Comparison of ENCODE assay signal across 8 cellular contexts in genomic region chr15:71443538-71443937, GRCh38.
DNase-seq lines count a peak whose midpoint lies in the region; ATAC-seq, FAIRE-seq and TF ChIP-seq lines count a peak whose summit lies in the region.

No MANE protein-coding gene starts in this region.

- peaks cover 3% of the 10 kb centered on the region for H3K27me3 Mint-ChIP-seq in activated CD4-positive, alpha-beta memory T cell treated with anti-CD3 and anti-CD28 coated beads for 36 hours

- H3K4me1 Mint-ChIP-seq in activated CD4-positive, alpha-beta memory T cell treated with anti-CD3 and anti-CD28 coated beads for 36 hours (ENCODE audit: low read depth), result no peaks in the 10 kb centered on the region

- no peak overlapping the region for H3K27ac ChIP-seq in pancreas

- FAIRE-seq in pancreas (lab: Jason Lieb, UNC), result no peak

- DNase-seq in SIG-M5 treated with dmso at 0.1 percent for 504 hours (lab: John Stamatoyannopoulos, UW; ENCODE audit: unreplicated experiment), result peak; percentile 17
- no peak for DNase-seq in SIG-M5 (lab: John Stamatoyannopoulos, UW)
- peak; percentile 6 for DNase-seq in NCI-H2171 (lab: John Stamatoyannopoulos, UW)
- peak; percentile 48 for DNase-seq in activated CD4-positive, alpha-beta memory T cell treated with anti-CD3 and anti-CD28 coated beads for 36 hours
- peak; percentile 34 for DNase-seq in fibroblast of gingiva (ENCODE audit: low read depth)
- peak in 4 of 6 donors; percentile 14 to 84 (median 47) for DNase-seq in pancreas

- H3K36me3 Mint-ChIP-seq in activated CD4-positive, alpha-beta memory T cell treated with anti-CD3 and anti-CD28 coated beads for 36 hours, result no peaks in the 10 kb centered on the region

- 13 to 16% methylated on average over 4 of the region's 4 CpGs for WGBS in pancreas, 2 donors

- H3K9me3 Mint-ChIP-seq in activated CD4-positive, alpha-beta memory T cell treated with anti-CD3 and anti-CD28 coated beads for 36 hours, result no peaks in the 10 kb centered on the region

- H3K4me1 ChIP-seq in pancreas, result no peaks in the 10 kb centered on the region

- intact Hi-C loops in activated CD4-positive, alpha-beta memory T cell treated with anti-CD3 and anti-CD28 coated beads for 36 hours (cut with micrococcal nuclease), result loop anchor here (5.0 to 10.0 kb wide), 3 partner anchors 56 to 616 kb away; no protein-coding TSS in a partner anchor
- intact Hi-C loops in pancreas (cut with DNase I), result loop anchor here in 2 of 3 donors (5.0 to 10.0 kb wide), 2 partner anchors 326 to 329 kb away; partner anchors contain the start of gene THSD4 (in 2 of the 2)

- H3K27ac Mint-ChIP-seq in activated CD4-positive, alpha-beta memory T cell treated with anti-CD3 and anti-CD28 coated beads for 36 hours, result no peak overlapping the region

- POLR2A ChIA-PET in activated CD4-positive, alpha-beta memory T cell treated with anti-CD3 and anti-CD28 coated beads for 36 hours (lab: Charles Lee), result no interaction called here

- H3K36me3 ChIP-seq in pancreas, result no peaks in the 10 kb centered on the region

- H3K9me3 ChIP-seq in pancreas, result no peaks in the 10 kb centered on the region

- H3K4me3 Mint-ChIP-seq in activated CD4-positive, alpha-beta memory T cell treated with anti-CD3 and anti-CD28 coated beads for 36 hours, result no peak overlapping the region

- H3K27me3 ChIP-seq in pancreas, result no peaks in the 10 kb centered on the region

- peak; percentile 63 to 89 (median 74) for TF ChIP-seq CTCF in pancreas (IDR thresholded peaks at IDR 0.05)

- H3K4me3 ChIP-seq in pancreas, result no peak overlapping the region

- ATAC-seq in pancreas, result peak; percentile 39 to 66 (median 62)
- no peak for ATAC-seq in GM21619 (IDR thresholded peaks at IDR 0.05; ENCODE audit: unreplicated experiment)
- ATAC-seq in HG03432 (IDR thresholded peaks at IDR 0.05; ENCODE audit: unreplicated experiment), result no peak

- CTCF ChIA-PET in activated CD4-positive, alpha-beta memory T cell treated with anti-CD3 and anti-CD28 coated beads for 36 hours (lab: Charles Lee), result interaction anchor here (0.6 to 2.2 kb wide), 6 partner anchors 13 to 690 kb away, joined by 3 to 20 read pairs (median 3); no protein-coding TSS in a partner anchor

Comparison
In these comparisons a context has a peak if more than half of its experiments do, and no peak if none do; other contexts are left out.
1. ATAC-seq: peak in pancreas (4 of 4); none in GM21619 (single experiment) and HG03432 (single experiment).